ENCODE assay signal across 1 cellular context in genomic region chr19:48899781-48900476, GRCh38.
TF ChIP-seq lines count a peak whose summit lies in the region.

TSS of gene NUCB1 (plus strand) at chr19:48900312. CDS start at chr19:48900797, 485 bp downstream.

TF ChIP-seq in SK-N-SH, 30 proteins besides CTCF, POLR2A, EP300 and RAD21 (continued from another document):
- TF ChIP-seq, protein P1, sequence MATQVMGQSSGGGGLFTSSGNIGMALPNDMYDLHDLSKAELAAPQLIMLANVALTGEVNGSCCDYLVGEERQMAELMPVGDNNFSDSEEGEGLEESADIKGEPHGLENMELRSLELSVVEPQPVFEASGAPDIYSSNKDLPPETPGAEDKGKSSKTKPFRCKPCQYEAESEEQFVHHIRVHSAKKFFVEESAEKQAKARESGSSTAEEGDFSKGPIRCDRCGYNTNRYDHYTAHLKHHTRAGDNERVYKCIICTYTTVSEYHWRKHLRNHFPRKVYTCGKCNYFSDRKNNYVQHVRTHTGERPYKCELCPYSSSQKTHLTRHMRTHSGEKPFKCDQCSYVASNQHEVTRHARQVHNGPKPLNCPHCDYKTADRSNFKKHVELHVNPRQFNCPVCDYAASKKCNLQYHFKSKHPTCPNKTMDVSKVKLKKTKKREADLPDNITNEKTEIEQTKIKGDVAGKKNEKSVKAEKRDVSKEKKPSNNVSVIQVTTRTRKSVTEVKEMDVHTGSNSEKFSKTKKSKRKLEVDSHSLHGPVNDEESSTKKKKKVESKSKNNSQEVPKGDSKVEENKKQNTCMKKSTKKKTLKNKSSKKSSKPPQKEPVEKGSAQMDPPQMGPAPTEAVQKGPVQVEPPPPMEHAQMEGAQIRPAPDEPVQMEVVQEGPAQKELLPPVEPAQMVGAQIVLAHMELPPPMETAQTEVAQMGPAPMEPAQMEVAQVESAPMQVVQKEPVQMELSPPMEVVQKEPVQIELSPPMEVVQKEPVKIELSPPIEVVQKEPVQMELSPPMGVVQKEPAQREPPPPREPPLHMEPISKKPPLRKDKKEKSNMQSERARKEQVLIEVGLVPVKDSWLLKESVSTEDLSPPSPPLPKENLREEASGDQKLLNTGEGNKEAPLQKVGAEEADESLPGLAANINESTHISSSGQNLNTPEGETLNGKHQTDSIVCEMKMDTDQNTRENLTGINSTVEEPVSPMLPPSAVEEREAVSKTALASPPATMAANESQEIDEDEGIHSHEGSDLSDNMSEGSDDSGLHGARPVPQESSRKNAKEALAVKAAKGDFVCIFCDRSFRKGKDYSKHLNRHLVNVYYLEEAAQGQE (IDR thresholded peaks at IDR 0.05; ENCODE audit: low read depth, low read length): no peak
- TF ChIP-seq, protein P2, sequence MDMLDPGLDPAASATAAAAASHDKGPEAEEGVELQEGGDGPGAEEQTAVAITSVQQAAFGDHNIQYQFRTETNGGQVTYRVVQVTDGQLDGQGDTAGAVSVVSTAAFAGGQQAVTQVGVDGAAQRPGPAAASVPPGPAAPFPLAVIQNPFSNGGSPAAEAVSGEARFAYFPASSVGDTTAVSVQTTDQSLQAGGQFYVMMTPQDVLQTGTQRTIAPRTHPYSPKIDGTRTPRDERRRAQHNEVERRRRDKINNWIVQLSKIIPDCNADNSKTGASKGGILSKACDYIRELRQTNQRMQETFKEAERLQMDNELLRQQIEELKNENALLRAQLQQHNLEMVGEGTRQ (IDR thresholded peaks at IDR 0.05; ENCODE audit: borderline replicate concordance, low read depth, low read length): no peak
- no peak; the same call in 1 of the 2 replicates for TF ChIP-seq IRF3 (IDR thresholded peaks at IDR 0.05; ENCODE audit: low read depth, low read length)
- TF ChIP-seq JUND (IDR thresholded peaks at IDR 0.05): no peak
- TF ChIP-seq SMC3 (IDR thresholded peaks at IDR 0.05; ENCODE audit: low read depth, low read length): no peak
- peak; percentile 75 for TF ChIP-seq MXI1 (IDR thresholded peaks at IDR 0.05; ENCODE audit: low read depth, low read length)
- TF ChIP-seq FOXM1 (IDR thresholded peaks at IDR 0.05; ENCODE audit: low read depth): no peak
- no peak for TF ChIP-seq FOXJ3 (CRISPR knock-in tag; IDR thresholded peaks at IDR 0.05)
- TF ChIP-seq RFX5 (IDR thresholded peaks at IDR 0.05; ENCODE audit: low read length): 0 out of 2 replicates have a peak, but pooled peaks have one; percentile 49
- TF ChIP-seq GABPA (IDR thresholded peaks at IDR 0.05; ENCODE audit: low read depth): peak; percentile 93
- TF ChIP-seq MAX (IDR thresholded peaks at IDR 0.05; ENCODE audit: low read depth): peak; percentile 92
- no peak for TF ChIP-seq MEF2A (IDR thresholded peaks at IDR 0.05; ENCODE audit: borderline replicate concordance, low read depth)
- TF ChIP-seq CHD2 (IDR thresholded peaks at IDR 0.05; ENCODE audit: low read length, partially characterized antibody): peak; percentile 89
- TF ChIP-seq NRF1 (IDR thresholded peaks at IDR 0.05; ENCODE audit: low read depth, low read length): no peak
- TF ChIP-seq EZH2phosphoT487 (IDR thresholded peaks at IDR 0.05; ENCODE audit: borderline replicate concordance, low read depth): no peak
